Comparison of ENCODE assay signal across 23 cellular contexts in genomic region chr2:191790737-191791136, GRCh38. TPM values are rescaled to one million over a fixed set of nuclear protein-coding genes. Genes with fewer than 3 reads are reported as not detected.
"Had no signal": no experiment of that assay in that cellular context is flagged by ENCODE, and none has a peak within 500 bp of the region (broad histone marks: within the 10 kb centered on the region; RNA-seq: fewer than 3 reads in every experiment).

No MANE protein-coding gene starts in this region.

- FAIRE-seq: colon had no signal

- H3K4me1 ChIP-seq: gastrocnemius medialis, left ventricle myocardium inferior, suprapubic skin, transverse colon, vagina had no signal

- DNase-seq: activated CD4-positive, CD25-positive, alpha-beta regulatory T cell treated with anti-CD3 and anti-CD28 coated beads, Interleukin-2, amount 50 U/mL, for 72 hours; activated CD8-positive, alpha-beta memory T cell treated with anti-CD3 and anti-CD28 coated beads for 24 hours; activated CD8-positive, alpha-beta memory T cell treated with anti-CD3 and anti-CD28 coated beads, Interleukin-2, amount 50 U/mL, for 48 hours; activated effector memory CD4-positive, alpha-beta T cell treated with Interleukin-2 at 50 U/mL for 16 hours; activated naive CD4-positive, alpha-beta T cell treated with anti-CD3 and anti-CD28 coated beads, Interleukin-2, amount 50 U/mL, for 16 hours; activated T-cell treated with anti-CD3 and anti-CD28 coated beads, Interleukin-2, amount 50 U/mL, for 48 hours; dorsolateral prefrontal cortex; gastrocnemius medialis; head of caudate nucleus; left ventricle myocardium inferior; mammary epithelial cell; occipital lobe; retina; stimulated activated CD4-positive, alpha-beta T cell treated with anti-CD3 and anti-CD28 coated beads, Interleukin-2, amount 100 ng/mL, for 48 hours; T-helper 1 cell; T1000; transverse colon had no signal

- H3K36me3 ChIP-seq: cardiac muscle cell, gastrocnemius medialis, left ventricle myocardium inferior, suprapubic skin, transverse colon, vagina had no signal

- H3K9me3 ChIP-seq: gastrocnemius medialis, left ventricle myocardium inferior, suprapubic skin, transverse colon, vagina had no signal

- ATAC-seq: gastrocnemius medialis had no signal

- H3K4me3 ChIP-seq: cardiac muscle cell, dorsolateral prefrontal cortex, gastrocnemius medialis, left ventricle myocardium inferior, suprapubic skin, transverse colon, vagina had no signal

- H3K27me3 ChIP-seq: cardiac muscle cell, gastrocnemius medialis, suprapubic skin, transverse colon, vagina had no signal

- H3K27ac ChIP-seq: cardiac muscle cell, dorsolateral prefrontal cortex, gastrocnemius medialis, left ventricle myocardium inferior, suprapubic skin, transverse colon, vagina, VCaP had no signal

RNA-seq across cellular contexts. Expression of gene CAVIN2, which starts 56.2 kb away (rescaled TPM):
- polyA plus RNA-seq: neural cell had no signal
